23 cellular contexts compared by ENCODE assay signal in the genomic region with DNA sequence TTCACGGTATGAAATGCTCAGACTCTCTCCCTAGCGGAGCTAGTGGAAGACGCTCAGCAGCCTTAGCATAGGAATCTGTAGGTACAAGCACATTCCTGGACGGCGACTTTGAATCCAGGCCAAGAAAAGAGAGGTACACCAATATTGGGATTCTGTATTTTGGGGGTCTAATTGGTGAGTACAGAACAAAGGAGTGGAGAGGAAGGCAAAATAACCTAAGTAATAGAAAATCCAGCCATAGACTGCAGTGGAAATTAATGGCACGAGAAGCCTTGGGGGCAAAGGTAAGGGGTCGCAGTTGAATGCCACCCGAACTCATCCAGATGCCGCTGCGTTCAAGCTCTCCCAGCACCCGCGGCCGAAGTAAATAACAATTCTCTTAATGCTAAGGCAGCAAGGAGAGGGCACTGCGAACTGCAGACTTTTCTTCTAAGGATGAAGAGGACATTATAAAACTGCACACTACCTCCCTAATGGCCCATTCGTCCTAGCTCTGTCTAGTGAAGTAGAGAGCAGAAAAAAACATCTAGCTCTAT. TPM values are rescaled to one million over a fixed set of nuclear protein-coding genes. Genes with fewer than 3 reads are reported as not detected.
DNase-seq lines count a peak whose midpoint lies in the region; ATAC-seq and TF ChIP-seq lines count a peak whose summit lies in the region.
"Had no signal": no experiment of that assay in that cellular context is flagged by ENCODE, and none has a peak within 500 bp of the region (broad histone marks: within the 10 kb centered on the region; RNA-seq: fewer than 3 reads in every experiment).

No MANE protein-coding gene starts in this region.

- no peak for TF ChIP-seq CTCF in GM20000 (IDR thresholded peaks at IDR 0.05; ENCODE audit: extremely low read depth, missing control alignments)
- TF ChIP-seq CTCF in neural crest cell (conservative IDR thresholded peaks at IDR 0.05), result no peak

- peaks cover 14% of the 10 kb centered on the region for H3K4me1 Mint-ChIP-seq in activated CD4-positive, alpha-beta memory T cell treated with anti-CD3 and anti-CD28 coated beads, Interleukin-2, amount 10 ng/mL, durations not matched to agents 7 days and 5 days
- peaks cover 20% of the 10 kb centered on the region for H3K4me1 Mint-ChIP-seq in activated CD4-positive, alpha-beta memory T cell treated with anti-CD3 and anti-CD28 coated beads for 36 hours (ENCODE audit: low read depth)
- H3K4me1 Mint-ChIP-seq in activated naive CD8-positive, alpha-beta T cell treated with anti-CD3 and anti-CD28 coated beads, Interleukin-2, amount 10 ng/mL, durations not matched to agents 7 days and 5 days, result peaks cover 10% of the 10 kb centered on the region
- H3K4me1 Mint-ChIP-seq in neural crest cell, result peaks cover 20% of the 10 kb centered on the region

- peaks cover 73% of the 10 kb centered on the region for H3K27me3 Mint-ChIP-seq in activated CD4-positive, alpha-beta memory T cell treated with anti-CD3 and anti-CD28 coated beads, Interleukin-2, amount 10 ng/mL, durations not matched to agents 7 days and 5 days
- H3K27me3 Mint-ChIP-seq in activated CD4-positive, alpha-beta memory T cell treated with anti-CD3 and anti-CD28 coated beads for 36 hours, result peaks cover 78% of the 10 kb centered on the region
- peaks cover 78% of the 10 kb centered on the region for H3K27me3 Mint-ChIP-seq in activated naive CD8-positive, alpha-beta T cell treated with anti-CD3 and anti-CD28 coated beads, Interleukin-2, amount 10 ng/mL, durations not matched to agents 7 days and 5 days
- H3K27me3 Mint-ChIP-seq in neural crest cell (ENCODE audit: low read depth), result peaks cover 100% of the 10 kb centered on the region

- no peak overlapping the region for H3K4me3 Mint-ChIP-seq in activated CD4-positive, alpha-beta memory T cell treated with anti-CD3 and anti-CD28 coated beads, Interleukin-2, amount 10 ng/mL, durations not matched to agents 7 days and 5 days
- H3K4me3 Mint-ChIP-seq in activated CD4-positive, alpha-beta memory T cell treated with anti-CD3 and anti-CD28 coated beads for 36 hours, result no peak overlapping the region
- H3K4me3 Mint-ChIP-seq in activated naive CD8-positive, alpha-beta T cell treated with anti-CD3 and anti-CD28 coated beads, Interleukin-2, amount 10 ng/mL, durations not matched to agents 7 days and 5 days, result peak overlapping the region; percentile 25
- H3K4me3 Mint-ChIP-seq in neural crest cell, result peak overlapping the region; percentile 45
- H3K4me3 Mint-ChIP-seq: activated B cell treated with CpG ODN at 0.5 μM for 24 hours had no signal

- POLR2A ChIA-PET in activated CD4-positive, alpha-beta memory T cell treated with anti-CD3 and anti-CD28 coated beads, Interleukin-2, amount 10 ng/mL, durations not matched to agents 7 days and 5 days (lab: Charles Lee), result no interaction called here
- POLR2A ChIA-PET in activated CD4-positive, alpha-beta memory T cell treated with anti-CD3 and anti-CD28 coated beads for 36 hours (lab: Charles Lee), result no interaction called here
- POLR2A ChIA-PET in activated naive CD8-positive, alpha-beta T cell treated with anti-CD3 and anti-CD28 coated beads, Interleukin-2, amount 10 ng/mL, durations not matched to agents 7 days and 5 days (lab: Charles Lee), result no interaction called here

- H3K27ac Mint-ChIP-seq in activated CD4-positive, alpha-beta memory T cell treated with anti-CD3 and anti-CD28 coated beads, Interleukin-2, amount 10 ng/mL, durations not matched to agents 7 days and 5 days, result peak overlapping the region; percentile 21
- H3K27ac Mint-ChIP-seq in activated CD4-positive, alpha-beta memory T cell treated with anti-CD3 and anti-CD28 coated beads for 36 hours, result no peak overlapping the region
- H3K27ac Mint-ChIP-seq in activated naive CD8-positive, alpha-beta T cell treated with anti-CD3 and anti-CD28 coated beads, Interleukin-2, amount 10 ng/mL, durations not matched to agents 7 days and 5 days, result peak overlapping the region; percentile 58
- H3K27ac Mint-ChIP-seq in neural crest cell (ENCODE audit: unreplicated experiment), result no peak overlapping the region
- H3K27ac Mint-ChIP-seq: activated B cell treated with CpG ODN at 0.5 μM for 24 hours had no signal

- intact Hi-C loops in activated CD4-positive, alpha-beta memory T cell treated with anti-CD3 and anti-CD28 coated beads for 36 hours (cut with micrococcal nuclease), result loop anchor here (2.0 kb wide), 1 partner anchor 23 kb away; no protein-coding TSS in a partner anchor

- ATAC-seq in activated naive CD8-positive, alpha-beta T cell treated with anti-CD3 and anti-CD28 coated beads, Interleukin-2, amount 10 ng/mL, durations not matched to agents 7 days and 5 days (ENCODE audit: low read depth), result no peak
- no peak for ATAC-seq in HG03196 (IDR thresholded peaks at IDR 0.05; ENCODE audit: unreplicated experiment)

- H3K36me3 Mint-ChIP-seq in activated CD4-positive, alpha-beta memory T cell treated with anti-CD3 and anti-CD28 coated beads, Interleukin-2, amount 10 ng/mL, durations not matched to agents 7 days and 5 days (ENCODE audit: low read depth), result peaks cover 13% of the 10 kb centered on the region
- peaks cover 10% of the 10 kb centered on the region for H3K36me3 Mint-ChIP-seq in activated CD4-positive, alpha-beta memory T cell treated with anti-CD3 and anti-CD28 coated beads for 36 hours
- no peaks in the 10 kb centered on the region for H3K36me3 Mint-ChIP-seq in activated naive CD8-positive, alpha-beta T cell treated with anti-CD3 and anti-CD28 coated beads, Interleukin-2, amount 10 ng/mL, durations not matched to agents 7 days and 5 days
- H3K36me3 Mint-ChIP-seq in neural crest cell (ENCODE audit: low read depth), result no peaks in the 10 kb centered on the region

- no peaks in the 10 kb centered on the region for H3K9me3 Mint-ChIP-seq in activated CD4-positive, alpha-beta memory T cell treated with anti-CD3 and anti-CD28 coated beads, Interleukin-2, amount 10 ng/mL, durations not matched to agents 7 days and 5 days
- H3K9me3 Mint-ChIP-seq in activated CD4-positive, alpha-beta memory T cell treated with anti-CD3 and anti-CD28 coated beads for 36 hours, result peaks cover 11% of the 10 kb centered on the region
- peaks cover 2% of the 10 kb centered on the region for H3K9me3 Mint-ChIP-seq in activated naive CD8-positive, alpha-beta T cell treated with anti-CD3 and anti-CD28 coated beads, Interleukin-2, amount 10 ng/mL, durations not matched to agents 7 days and 5 days
- no peaks in the 10 kb centered on the region for H3K9me3 Mint-ChIP-seq in neural crest cell
- H3K9me3 Mint-ChIP-seq: activated B cell treated with CpG ODN at 0.5 μM for 24 hours had no signal

- no peak for DNase-seq in activated CD4-positive, alpha-beta memory T cell treated with anti-CD3 and anti-CD28 coated beads, Interleukin-2, amount 10 ng/mL, durations not matched to agents 7 days and 5 days
- DNase-seq in activated CD4-positive, alpha-beta memory T cell treated with anti-CD3 and anti-CD28 coated beads for 36 hours, result no peak
- peak; percentile 18 for DNase-seq in GM20000 (ENCODE audit: low spot score)
- DNase-seq in activated naive CD8-positive, alpha-beta T cell treated with anti-CD3 and anti-CD28 coated beads, Interleukin-2, amount 10 ng/mL, durations not matched to agents 7 days and 5 days, result no peak
- DNase-seq in neural crest cell (ENCODE audit: low read depth, low spot score), result no peak
- no peak for DNase-seq in NCI-H1694 treated with DMSO at 0.1 percent for 48 hours (lab: John Stamatoyannopoulos, UW)
- DNase-seq in H4 (ENCODE audit: low spot score), result no peak
- DNase-seq: ACHN; activated B cell treated with CpG ODN at 0.5 μM for 24 hours; activated CD8-positive, alpha-beta memory T cell treated with anti-CD3 and anti-CD28 coated beads for 24 hours; COR-L47; DMS79 treated with DMSO at 0.1 percent for 48 hours; effector CD4-positive, alpha-beta T cell; heart left ventricle; IMR-90; mammary epithelial cell; NCI-H1105; NCI-H2029 treated with DMSO at 0.1 percent for 48 hours; NCI-H226; small intestine; stimulated activated CD4-positive, alpha-beta T cell treated with anti-CD3 and anti-CD28 coated beads, Interleukin-2, amount 100 ng/mL, for 24 hours had no signal

- CTCF ChIA-PET in activated CD4-positive, alpha-beta memory T cell treated with anti-CD3 and anti-CD28 coated beads, Interleukin-2, amount 10 ng/mL, durations not matched to agents 7 days and 5 days (lab: Charles Lee), result no interaction called here
- CTCF ChIA-PET in activated CD4-positive, alpha-beta memory T cell treated with anti-CD3 and anti-CD28 coated beads for 36 hours (lab: Charles Lee), result no interaction called here

RNA-seq across cellular contexts. Expression of a gene that starts 17.8 kb away (rescaled TPM):
- total RNA-seq in activated CD4-positive, alpha-beta memory T cell treated with anti-CD3 and anti-CD28 coated beads, Interleukin-2, amount 10 ng/mL, durations not matched to agents 7 days and 5 days, result not detected
- total RNA-seq in activated CD4-positive, alpha-beta memory T cell treated with anti-CD3 and anti-CD28 coated beads for 36 hours, result not detected
- not detected for total RNA-seq in activated naive CD8-positive, alpha-beta T cell treated with anti-CD3 and anti-CD28 coated beads, Interleukin-2, amount 10 ng/mL, durations not matched to agents 7 days and 5 days
- 3.2 and 3.4 TPM in 2 replicates for total RNA-seq in neural crest cell
- total RNA-seq in H4 (2014; rRNA removed; shearing (Covaris generic)), result not detected in 2 replicates
- total RNA-seq: epithelial cell of proximal tubule, IMR-90 had no signal

Comparison
In these comparisons a context has a peak if more than half of its experiments do, and no peak if none do; other contexts are left out.
1. H3K27ac Mint-ChIP-seq: peak in activated CD4-positive, alpha-beta memory T cell treated with anti-CD3 and anti-CD28 coated beads, Interleukin-2, amount 10 ng/mL, durations not matched to agents 7 days and 5 days (single experiment) and activated naive CD8-positive, alpha-beta T cell treated with anti-CD3 and anti-CD28 coated beads, Interleukin-2, amount 10 ng/mL, durations not matched to agents 7 days and 5 days (single experiment); none in activated CD4-positive, alpha-beta memory T cell treated with anti-CD3 and anti-CD28 coated beads for 36 hours (single experiment) and neural crest cell (single experiment).
2. H3K4me3 Mint-ChIP-seq: peak in activated naive CD8-positive, alpha-beta T cell treated with anti-CD3 and anti-CD28 coated beads, Interleukin-2, amount 10 ng/mL, durations not matched to agents 7 days and 5 days (single experiment) and neural crest cell (single experiment); none in activated CD4-positive, alpha-beta memory T cell treated with anti-CD3 and anti-CD28 coated beads, Interleukin-2, amount 10 ng/mL, durations not matched to agents 7 days and 5 days (single experiment) and activated CD4-positive, alpha-beta memory T cell treated with anti-CD3 and anti-CD28 coated beads for 36 hours (single experiment).